In genomic region chr5:36944607-36945225, GRCh38 we compare ENCODE assay signal across 8 cellular contexts.
DNase-seq lines count a peak whose midpoint lies in the region; FAIRE-seq and TF ChIP-seq lines count a peak whose summit lies in the region.

No MANE protein-coding gene starts in this region.

- CTCF ChIA-PET in activated CD4-positive, alpha-beta memory T cell treated with anti-CD3 and anti-CD28 coated beads, Interleukin-2, amount 10 ng/mL, durations not matched to agents 7 days and 5 days (lab: Charles Lee) = interaction anchor here (0.6 to 1.7 kb wide), 3 partner anchors 68 to 83 kb away, joined by 3 to 7 read pairs (median 5); partner anchors contain the start of gene NIPBL

- no peaks in the 10 kb centered on the region for H3K9me3 Mint-ChIP-seq in neural crest cell
- H3K9me3 Mint-ChIP-seq in activated CD4-positive, alpha-beta memory T cell treated with anti-CD3 and anti-CD28 coated beads, Interleukin-2, amount 10 ng/mL, durations not matched to agents 7 days and 5 days = no peaks in the 10 kb centered on the region

- no peak overlapping the region for H3K4me3 Mint-ChIP-seq in neural crest cell
- H3K4me3 Mint-ChIP-seq in activated CD4-positive, alpha-beta memory T cell treated with anti-CD3 and anti-CD28 coated beads, Interleukin-2, amount 10 ng/mL, durations not matched to agents 7 days and 5 days = no peak overlapping the region

- H3K4me3 ChIP-seq in MG63 = no peak overlapping the region

- no peaks in the 10 kb centered on the region for H3K36me3 Mint-ChIP-seq in neural crest cell (ENCODE audit: low read depth)
- H3K36me3 Mint-ChIP-seq in activated CD4-positive, alpha-beta memory T cell treated with anti-CD3 and anti-CD28 coated beads, Interleukin-2, amount 10 ng/mL, durations not matched to agents 7 days and 5 days (ENCODE audit: low read depth) = no peaks in the 10 kb centered on the region

- H3K27me3 ChIP-seq in MG63 = no peaks in the 10 kb centered on the region

- DNase-seq in AML-193 (lab: John Stamatoyannopoulos, UW) = peak; percentile 68 to 76
- DNase-seq in GM19239 (ENCODE audit: insufficient read length, low spot score) = no peak
- DNase-seq in NCI-H69 (lab: John Stamatoyannopoulos, UW) = peak; percentile 76
- DNase-seq in dermis microvascular lymphatic vessel endothelial cell (ENCODE audit: low read depth in 2 of 2) = peak; percentile 74 to 83
- DNase-seq in neural crest cell (ENCODE audit: low read depth, low spot score) = no peak
- DNase-seq in MG63 = no peak
- no peak for DNase-seq in substantia nigra (lab: John Stamatoyannopoulos, UW)
- DNase-seq in activated CD4-positive, alpha-beta memory T cell treated with anti-CD3 and anti-CD28 coated beads, Interleukin-2, amount 10 ng/mL, durations not matched to agents 7 days and 5 days = no peak

- no peaks in the 10 kb centered on the region for H3K9me3 ChIP-seq in MG63

- peaks cover 17% of the 10 kb centered on the region for H3K4me1 Mint-ChIP-seq in neural crest cell
- peaks cover 2% of the 10 kb centered on the region for H3K4me1 Mint-ChIP-seq in activated CD4-positive, alpha-beta memory T cell treated with anti-CD3 and anti-CD28 coated beads, Interleukin-2, amount 10 ng/mL, durations not matched to agents 7 days and 5 days

- no peaks in the 10 kb centered on the region for H3K27me3 Mint-ChIP-seq in neural crest cell (ENCODE audit: low read depth)
- H3K27me3 Mint-ChIP-seq in activated CD4-positive, alpha-beta memory T cell treated with anti-CD3 and anti-CD28 coated beads, Interleukin-2, amount 10 ng/mL, durations not matched to agents 7 days and 5 days = no peaks in the 10 kb centered on the region

- peak; percentile 67 for FAIRE-seq in GM19239 (lab: Jason Lieb, UNC)

- no peak overlapping the region for H3K27ac ChIP-seq in substantia nigra (ENCODE audit: low read depth, low read length, poor library complexity, severe bottlenecking)

- no peaks in the 10 kb centered on the region for H3K36me3 ChIP-seq in MG63

- no peak overlapping the region for H3K27ac Mint-ChIP-seq in neural crest cell (ENCODE audit: unreplicated experiment)
- H3K27ac Mint-ChIP-seq in activated CD4-positive, alpha-beta memory T cell treated with anti-CD3 and anti-CD28 coated beads, Interleukin-2, amount 10 ng/mL, durations not matched to agents 7 days and 5 days = no peak overlapping the region

- POLR2A ChIA-PET in activated CD4-positive, alpha-beta memory T cell treated with anti-CD3 and anti-CD28 coated beads, Interleukin-2, amount 10 ng/mL, durations not matched to agents 7 days and 5 days (lab: Charles Lee) = no interaction called here

- TF ChIP-seq CTCF in neural crest cell (conservative IDR thresholded peaks at IDR 0.05) = peak; percentile 79

Comparison
In these comparisons a context has a peak if more than half of its experiments do, and no peak if none do; other contexts are left out.
1. DNase-seq: peak in AML-193 (2 of 2), NCI-H69 (single experiment) and dermis microvascular lymphatic vessel endothelial cell (2 of 2); none in GM19239 (single experiment), neural crest cell (single experiment), MG63 (single experiment), substantia nigra (0 of 49) and activated CD4-positive, alpha-beta memory T cell treated with anti-CD3 and anti-CD28 coated beads, Interleukin-2, amount 10 ng/mL, durations not matched to agents 7 days and 5 days (single experiment).